In genomic region chr6:140572129-140572528, GRCh38 we compare ENCODE assay signal across 10 cellular contexts.
A peak's percentile ranks its signal among the peaks of the same experiment; 100 is the strongest.
DNase-seq lines count a peak whose midpoint lies in the region; ATAC-seq and TF ChIP-seq lines count a peak whose summit lies in the region.
"Had no signal": no experiment of that assay in that cellular context is flagged by ENCODE, and none has a peak within 500 bp of the region (broad histone marks: within the 10 kb centered on the region; RNA-seq: fewer than 3 reads in every experiment).

No MANE protein-coding gene starts in this region.

- H3K9ac ChIP-seq in neuronal stem cell (ENCODE audit: low read depth, low read length, poor library complexity): no peak overlapping the region

- no peak for ATAC-seq in activated T-cell treated with anti-CD3 and anti-CD28 coated beads, Interleukin-2, amount 50 U/mL, for 72 hours (replicated peaks in 1 of 2)
- ATAC-seq: activated CD8-positive, alpha-beta memory T cell treated with anti-CD3 and anti-CD28 coated beads, Interleukin-2, amount 10 ng/mL, durations not matched to agents 7 days and 5 days had no signal

- no peak overlapping the region for H3K27ac Mint-ChIP-seq in activated T-cell treated with anti-CD3 and anti-CD28 coated beads, Interleukin-2, amount 50 U/mL, for 72 hours
- H3K27ac Mint-ChIP-seq: activated CD8-positive, alpha-beta memory T cell treated with anti-CD3 and anti-CD28 coated beads, Interleukin-2, amount 10 ng/mL, durations not matched to agents 7 days and 5 days had no signal

- H3K36me3 Mint-ChIP-seq in activated T-cell treated with anti-CD3 and anti-CD28 coated beads, Interleukin-2, amount 50 U/mL, for 72 hours (ENCODE audit: insufficient read depth in 2 of 2): peaks cover 0 to 2% of the 10 kb centered on the region in 2 donors

- no peak overlapping the region for H3K14ac ChIP-seq in neuronal stem cell (ENCODE audit: low read length)

- intact Hi-C loops in spleen (cut with DNase I; ENCODE audit: low total_unique reads): no loop called here

- no peaks in the 10 kb centered on the region for H3K79me1 ChIP-seq in neuronal stem cell (ENCODE audit: low read depth, low read length)

- no peak overlapping the region for H3K23ac ChIP-seq in neuronal stem cell (ENCODE audit: low read depth, low read length, poor library complexity)

- DNase-seq in GM04503 (ENCODE audit: low read depth): peak; percentile 92
- DNase-seq in NOMO-1 treated with dmso at 0.1 percent for 144 hours (lab: John Stamatoyannopoulos, UW; ENCODE audit: unreplicated experiment): peak; percentile 53
- DNase-seq in dedifferentiated amniotic fluid mesenchymal stem cell (ENCODE audit: extremely low spot score): peak; percentile 96
- DNase-seq in neuronal stem cell (ENCODE audit: low spot score): no peak
- no peak for DNase-seq in substantia nigra (lab: John Stamatoyannopoulos, UW)
- DNase-seq in activated T-cell treated with anti-CD3 and anti-CD28 coated beads, Interleukin-2, amount 50 U/mL, for 72 hours: no peak
- no peak for DNase-seq in NCI-H2196 (lab: John Stamatoyannopoulos, UW; ENCODE audit: unreplicated experiment)
- DNase-seq in spleen: no peak
- DNase-seq: activated CD8-positive, alpha-beta memory T cell treated with anti-CD3 and anti-CD28 coated beads, Interleukin-2, amount 10 ng/mL, durations not matched to agents 7 days and 5 days; cortex of kidney had no signal

- peak overlapping the region; percentile 6 for H2AFZ ChIP-seq in neuronal stem cell (ENCODE audit: low read length)

- H3K27me3 ChIP-seq in neuronal stem cell (ENCODE audit: control insufficient read depth in 3 of 3, insufficient read depth in 3 of 3, low read depth in 1 of 3, low read length in 3 of 3): no peaks in the 10 kb centered on the region
- H3K27me3 ChIP-seq in spleen (replicated peaks in 1 of 7): no peaks in the 10 kb centered on the region

- H3K4me1 ChIP-seq in neuronal stem cell (ENCODE audit: control insufficient read depth in 2 of 2, insufficient read depth in 1 of 2, low read depth in 1 of 2, low read length in 2 of 2) (peaks cover 0 to 4% of the 10 kb centered on the region in 2 donors), spleen (peaks cover 0 to 4% (median 0%) of the 10 kb centered on the region in 6 donors)

- no peak for TF ChIP-seq CTCF in spleen (IDR thresholded peaks at IDR 0.05 in 8 of 11, conservative IDR thresholded peaks at IDR 0.05 in 3 of 11)

- H3K18ac ChIP-seq in neuronal stem cell (ENCODE audit: low read length): no peak overlapping the region

- H2BK15ac ChIP-seq in neuronal stem cell (ENCODE audit: low read length): no peak overlapping the region

- no peak overlapping the region for H2BK5ac ChIP-seq in neuronal stem cell (ENCODE audit: low read length)

- no peak overlapping the region for H4K91ac ChIP-seq in neuronal stem cell (ENCODE audit: low read depth, low read length, poor library complexity)

- no peak overlapping the region for H2BK120ac ChIP-seq in neuronal stem cell (ENCODE audit: low read depth, low read length)

- no peak for TF ChIP-seq POLR2A in spleen (IDR thresholded peaks at IDR 0.05)

- H3K27ac ChIP-seq in neuronal stem cell (replicated peaks; ENCODE audit: low read length): no peak overlapping the region
- H3K27ac ChIP-seq in substantia nigra (ENCODE audit: low read depth, low read length, poor library complexity, severe bottlenecking): no peak overlapping the region
- H3K27ac ChIP-seq in spleen: no peak overlapping the region

- H3K27me3 Mint-ChIP-seq in activated T-cell treated with anti-CD3 and anti-CD28 coated beads, Interleukin-2, amount 50 U/mL, for 72 hours (ENCODE audit: low read depth): peaks cover 27% of the 10 kb centered on the region

- peaks cover 0 to 3% of the 10 kb centered on the region in 2 donors for H3K9me3 Mint-ChIP-seq in activated T-cell treated with anti-CD3 and anti-CD28 coated beads, Interleukin-2, amount 50 U/mL, for 72 hours

- H3K36me3 ChIP-seq in neuronal stem cell (replicated peaks in 1 of 2; ENCODE audit: control insufficient read depth in 2 of 2, insufficient read depth in 2 of 2, low read length in 2 of 2): no peaks in the 10 kb centered on the region
- no peaks in the 10 kb centered on the region for H3K36me3 ChIP-seq in spleen

- no peak overlapping the region for H4K8ac ChIP-seq in neuronal stem cell (ENCODE audit: low read depth, low read length)

- H3K9me3 ChIP-seq in neuronal stem cell (replicated peaks in 1 of 2; ENCODE audit: control insufficient read depth in 2 of 2, insufficient read depth in 1 of 2, low read depth in 1 of 2, low read length in 2 of 2) (no peaks in the 10 kb centered on the region), spleen (no peaks in the 10 kb centered on the region)

- H2BK12ac ChIP-seq in neuronal stem cell (ENCODE audit: low read length): no peak overlapping the region

- H3K4me3 Mint-ChIP-seq in activated T-cell treated with anti-CD3 and anti-CD28 coated beads, Interleukin-2, amount 50 U/mL, for 72 hours: no peak overlapping the region
- H3K4me3 Mint-ChIP-seq: activated CD8-positive, alpha-beta memory T cell treated with anti-CD3 and anti-CD28 coated beads, Interleukin-2, amount 10 ng/mL, durations not matched to agents 7 days and 5 days had no signal

- no peak overlapping the region for H3K4ac ChIP-seq in neuronal stem cell (ENCODE audit: low read length)

- no peak overlapping the region for H2AK5ac ChIP-seq in neuronal stem cell (ENCODE audit: low read depth, low read length)

- whole genome bisulfite sequencing in neuronal stem cell (ENCODE audit: extremely low coverage in 2 of 2, insufficient read length in 2 of 2, insufficient replicate concordance in 1 of 2), 2 donors: no CpG with 5 or more reads among the region's 3 CpGs
- 8 to 20% (median 11%) methylated on average over 3 of the region's 3 CpGs for WGBS in spleen, 5 donors

- peaks cover 14% of the 10 kb centered on the region for H3K4me1 Mint-ChIP-seq in activated T-cell treated with anti-CD3 and anti-CD28 coated beads, Interleukin-2, amount 50 U/mL, for 72 hours (ENCODE audit: low read depth)

- H3K4me2 ChIP-seq in neuronal stem cell (ENCODE audit: insufficient read depth, low read length, poor library complexity, severe bottlenecking): no peak overlapping the region

- no peak overlapping the region for H3K4me3 ChIP-seq in neuronal stem cell (ENCODE audit: low read length in 2 of 2)
- no peak overlapping the region for H3K4me3 ChIP-seq in spleen

Comparison
In these comparisons a context has a peak if more than half of its experiments do, and no peak if none do; other contexts are left out.
1. DNase-seq: peak in GM04503 (single experiment), NOMO-1 treated with dmso at 0.1 percent for 144 hours (single experiment) and dedifferentiated amniotic fluid mesenchymal stem cell (single experiment); none in neuronal stem cell (single experiment), substantia nigra (0 of 49), activated T-cell treated with anti-CD3 and anti-CD28 coated beads, Interleukin-2, amount 50 U/mL, for 72 hours (0 of 2), NCI-H2196 (single experiment) and spleen (single experiment).